1 cellular context compared by ENCODE assay signal in genomic region chr19:1652471-1653299, GRCh38.
TF ChIP-seq lines count a peak whose summit lies in the region.

TSS of gene TCF3 (minus strand) at chr19:1652615. CDS start at chr19:1650248, 2,367 bp downstream.

TF ChIP-seq in SK-N-SH, 30 proteins besides CTCF, POLR2A, EP300 and RAD21 (continued from another document):
- TF ChIP-seq, protein P1, sequence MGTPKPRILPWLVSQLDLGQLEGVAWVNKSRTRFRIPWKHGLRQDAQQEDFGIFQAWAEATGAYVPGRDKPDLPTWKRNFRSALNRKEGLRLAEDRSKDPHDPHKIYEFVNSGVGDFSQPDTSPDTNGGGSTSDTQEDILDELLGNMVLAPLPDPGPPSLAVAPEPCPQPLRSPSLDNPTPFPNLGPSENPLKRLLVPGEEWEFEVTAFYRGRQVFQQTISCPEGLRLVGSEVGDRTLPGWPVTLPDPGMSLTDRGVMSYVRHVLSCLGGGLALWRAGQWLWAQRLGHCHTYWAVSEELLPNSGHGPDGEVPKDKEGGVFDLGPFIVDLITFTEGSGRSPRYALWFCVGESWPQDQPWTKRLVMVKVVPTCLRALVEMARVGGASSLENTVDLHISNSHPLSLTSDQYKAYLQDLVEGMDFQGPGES (IDR thresholded peaks at IDR 0.05; ENCODE audit: low read depth, low read length), result peak; percentile 88
- TF ChIP-seq YY1 (IDR thresholded peaks at IDR 0.05; ENCODE audit: low read depth) (no peak), GABPA (IDR thresholded peaks at IDR 0.05; ENCODE audit: low read depth) (no peak), NRF1 (IDR thresholded peaks at IDR 0.05; ENCODE audit: low read depth, low read length) (no peak), CHD2 (IDR thresholded peaks at IDR 0.05; ENCODE audit: low read length, partially characterized antibody) (peak; percentile 98), SMC3 (IDR thresholded peaks at IDR 0.05; ENCODE audit: low read depth, low read length) (no peak), TCF12 (IDR thresholded peaks at IDR 0.05) (no peak), REST (IDR thresholded peaks at IDR 0.05; ENCODE audit: low read depth, low read length) (peak; percentile 16; the same call in 1 of the 2 replicates)
